14 cellular contexts compared by ENCODE assay signal in the genomic region with DNA sequence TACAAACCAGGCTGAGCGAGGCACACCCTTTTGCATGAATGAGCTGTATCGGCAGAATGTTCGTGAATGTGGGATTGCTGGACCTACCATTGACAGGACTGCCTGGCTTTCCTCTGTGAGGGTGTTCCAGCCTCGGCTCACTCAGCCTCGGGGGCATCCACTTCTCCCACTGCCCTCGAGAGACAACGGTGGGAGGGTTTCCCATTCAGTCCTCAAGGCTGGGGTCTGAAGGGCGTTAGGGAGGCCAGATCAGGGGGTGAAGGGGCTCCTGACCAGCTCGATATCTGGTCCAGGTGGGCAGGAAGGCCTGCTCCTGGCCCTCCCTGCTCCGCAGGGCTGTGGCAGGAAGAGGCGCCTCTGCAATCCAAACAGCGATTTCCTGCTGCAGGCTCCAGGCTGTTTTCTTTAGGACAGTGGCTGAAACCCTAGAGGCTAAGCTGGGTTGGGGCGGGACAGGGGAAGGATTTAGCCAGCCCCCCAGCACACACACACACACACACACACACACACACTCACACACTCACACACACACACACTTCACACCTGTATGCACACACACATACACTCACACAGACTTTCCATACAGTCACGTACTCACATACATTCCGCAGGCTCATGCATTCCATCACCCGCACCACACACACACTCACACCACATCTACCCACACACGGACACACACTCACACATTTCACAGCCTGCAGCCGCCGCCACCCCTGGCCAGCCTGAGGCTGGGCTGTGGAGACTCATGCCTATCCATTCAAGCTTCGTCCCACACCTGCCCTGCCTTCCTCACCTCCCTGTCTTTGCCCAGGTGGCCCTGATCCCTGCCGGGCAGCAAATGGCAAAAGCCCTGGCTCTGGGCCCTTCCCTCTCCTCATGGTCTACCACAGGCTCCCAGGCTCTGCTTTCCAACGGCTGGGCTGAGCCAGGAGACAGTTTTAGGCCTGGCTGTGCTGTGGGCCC. TPM values are rescaled to one million over a fixed set of nuclear protein-coding genes. Genes with fewer than 3 reads are reported as not detected.
A peak's percentile ranks its signal among the peaks of the same experiment; 100 is the strongest.
DNase-seq lines count a peak whose midpoint lies in the region; ATAC-seq and TF ChIP-seq lines count a peak whose summit lies in the region.
"Had no signal": no experiment of that assay in that cellular context is flagged by ENCODE, and none has a peak within 500 bp of the region (broad histone marks: within the 10 kb centered on the region; RNA-seq: fewer than 3 reads in every experiment).

No MANE protein-coding gene starts in this region.

- 39% methylated on average over 22 of the region's 22 CpGs for WGBS in hepatocyte (ENCODE audit: low lambda C conversion rate, missing lambda C conversion rate)

- peaks cover 28% of the 10 kb centered on the region for H3K4me1 Mint-ChIP-seq in WTC11
- H3K4me1 Mint-ChIP-seq: activated T-helper 17 cell treated with anti-CD3 and anti-CD28 coated beads, Interleukin-2, amount 50 U/mL, for 72 hours had no signal

- CTCF ChIA-PET in WTC11 (lab: Charles Lee): interaction anchor here (1.0 to 2.5 kb wide), 6 partner anchors 23 to 288 kb away, joined by 3 to 11 read pairs (median 4); no protein-coding TSS in a partner anchor

- POLR2A ChIA-PET in WTC11 (lab: Charles Lee): no interaction called here

- no peak overlapping the region for H2AFZ ChIP-seq in hepatocyte

- H3K4me1 ChIP-seq in hepatocyte (ENCODE audit: insufficient read depth): peaks cover 34% of the 10 kb centered on the region

- H3K4me3 Mint-ChIP-seq in WTC11: no peak overlapping the region
- H3K4me3 Mint-ChIP-seq: activated T-helper 17 cell treated with anti-CD3 and anti-CD28 coated beads, Interleukin-2, amount 50 U/mL, for 72 hours had no signal

- H3K79me2 ChIP-seq in hepatocyte: no peaks in the 10 kb centered on the region

- peaks cover 4% of the 10 kb centered on the region for H4K20me1 ChIP-seq in hepatocyte (ENCODE audit: insufficient read depth, poor library complexity, severe bottlenecking)

- TF ChIP-seq CTCF in WTC11 (IDR thresholded peaks at IDR 0.05) (no peak), hepatocyte (IDR thresholded peaks at IDR 0.05; ENCODE audit: poor library complexity) (no peak)

- no peaks in the 10 kb centered on the region for H3K36me3 ChIP-seq in hepatocyte (replicated peaks; ENCODE audit: insufficient read depth, low read depth)
- H3K36me3 ChIP-seq: heart left ventricle had no signal

- no peaks in the 10 kb centered on the region for H3K9me3 Mint-ChIP-seq in WTC11
- H3K9me3 Mint-ChIP-seq: activated T-helper 17 cell treated with anti-CD3 and anti-CD28 coated beads, Interleukin-2, amount 50 U/mL, for 72 hours had no signal

- peak overlapping the region; percentile 44 for H3K4me2 ChIP-seq in hepatocyte

- no peaks in the 10 kb centered on the region for H3K9me2 ChIP-seq in hepatocyte (replicated peaks; ENCODE audit: insufficient read depth)

- H3K9me3 ChIP-seq in hepatocyte (ENCODE audit: low read depth): no peaks in the 10 kb centered on the region
- H3K9me3 ChIP-seq: heart left ventricle had no signal

- H3K4me3 ChIP-seq in hepatocyte: no peak overlapping the region
- H3K4me3 ChIP-seq in skeletal muscle cell (ENCODE audit: low read depth, low read length): no peak overlapping the region
- H3K4me3 ChIP-seq: dorsolateral prefrontal cortex, heart left ventricle had no signal

- peaks cover 3% of the 10 kb centered on the region for H3K27me3 Mint-ChIP-seq in WTC11 (ENCODE audit: low read depth)

- ATAC-seq in WTC11 (peak; percentile 51), GM18520 (IDR thresholded peaks at IDR 0.05; ENCODE audit: unreplicated experiment) (no peak)
- ATAC-seq: activated CD4-positive, CD25-positive, alpha-beta regulatory T cell treated with anti-CD3 and anti-CD28 coated beads, Interleukin-2, amount 50 U/mL, for 24 hours; activated T-helper 17 cell treated with anti-CD3 and anti-CD28 coated beads, Interleukin-2, amount 50 U/mL, for 72 hours had no signal

- DNase-seq in DMS53 (lab: John Stamatoyannopoulos, UW): peak; percentile 51
- DNase-seq in DMS53 treated with DMSO at 0.1 percent for 48 hours (lab: John Stamatoyannopoulos, UW; ENCODE audit: unreplicated experiment): no peak
- no peak for DNase-seq in WTC11 (ENCODE audit: low spot score)
- peak; percentile 35 for DNase-seq in hepatocyte (ENCODE audit: low spot score)
- DNase-seq in skeletal muscle cell (ENCODE audit: low read depth): peak; percentile 36
- DNase-seq in SW 1271 (lab: John Stamatoyannopoulos, UW): no peak
- DNase-seq in NCI-H526 (lab: John Stamatoyannopoulos, UW): no peak
- DNase-seq: DMS79 treated with DMSO at 0.1 percent for 48 hours had no signal

- H3K27ac Mint-ChIP-seq in WTC11: peak overlapping the region; percentile 75
- H3K27ac Mint-ChIP-seq: activated T-helper 17 cell treated with anti-CD3 and anti-CD28 coated beads, Interleukin-2, amount 50 U/mL, for 72 hours had no signal

- H3K27ac ChIP-seq in hepatocyte: peak overlapping the region; percentile 89
- H3K27ac ChIP-seq: dorsolateral prefrontal cortex had no signal

- no peaks in the 10 kb centered on the region for H3K27me3 ChIP-seq in hepatocyte

- peaks cover 14% of the 10 kb centered on the region for H3K36me3 Mint-ChIP-seq in WTC11

TF ChIP-seq in WTC11, 78 proteins besides CTCF, POLR2A, EP300 and RAD21:
- TF ChIP-seq ATF1 (CRISPR knock-in tag; IDR thresholded peaks at IDR 0.05) (no peak), ZNF219 (CRISPR knock-in tag; IDR thresholded peaks at IDR 0.05; ENCODE audit: borderline replicate concordance) (no peak), JUN (CRISPR knock-in tag; IDR thresholded peaks at IDR 0.05) (no peak), TP53 (CRISPR knock-in tag; IDR thresholded peaks at IDR 0.05) (0 out of 2 replicates have a peak, but pooled peaks have one; percentile 50), IRF2 (CRISPR knock-in tag; IDR thresholded peaks at IDR 0.05; ENCODE audit: borderline replicate concordance, low read depth) (no peak), ELF4 (CRISPR knock-in tag; IDR thresholded peaks at IDR 0.05; ENCODE audit: low read depth) (no peak)
- TF ChIP-seq, protein P1, sequence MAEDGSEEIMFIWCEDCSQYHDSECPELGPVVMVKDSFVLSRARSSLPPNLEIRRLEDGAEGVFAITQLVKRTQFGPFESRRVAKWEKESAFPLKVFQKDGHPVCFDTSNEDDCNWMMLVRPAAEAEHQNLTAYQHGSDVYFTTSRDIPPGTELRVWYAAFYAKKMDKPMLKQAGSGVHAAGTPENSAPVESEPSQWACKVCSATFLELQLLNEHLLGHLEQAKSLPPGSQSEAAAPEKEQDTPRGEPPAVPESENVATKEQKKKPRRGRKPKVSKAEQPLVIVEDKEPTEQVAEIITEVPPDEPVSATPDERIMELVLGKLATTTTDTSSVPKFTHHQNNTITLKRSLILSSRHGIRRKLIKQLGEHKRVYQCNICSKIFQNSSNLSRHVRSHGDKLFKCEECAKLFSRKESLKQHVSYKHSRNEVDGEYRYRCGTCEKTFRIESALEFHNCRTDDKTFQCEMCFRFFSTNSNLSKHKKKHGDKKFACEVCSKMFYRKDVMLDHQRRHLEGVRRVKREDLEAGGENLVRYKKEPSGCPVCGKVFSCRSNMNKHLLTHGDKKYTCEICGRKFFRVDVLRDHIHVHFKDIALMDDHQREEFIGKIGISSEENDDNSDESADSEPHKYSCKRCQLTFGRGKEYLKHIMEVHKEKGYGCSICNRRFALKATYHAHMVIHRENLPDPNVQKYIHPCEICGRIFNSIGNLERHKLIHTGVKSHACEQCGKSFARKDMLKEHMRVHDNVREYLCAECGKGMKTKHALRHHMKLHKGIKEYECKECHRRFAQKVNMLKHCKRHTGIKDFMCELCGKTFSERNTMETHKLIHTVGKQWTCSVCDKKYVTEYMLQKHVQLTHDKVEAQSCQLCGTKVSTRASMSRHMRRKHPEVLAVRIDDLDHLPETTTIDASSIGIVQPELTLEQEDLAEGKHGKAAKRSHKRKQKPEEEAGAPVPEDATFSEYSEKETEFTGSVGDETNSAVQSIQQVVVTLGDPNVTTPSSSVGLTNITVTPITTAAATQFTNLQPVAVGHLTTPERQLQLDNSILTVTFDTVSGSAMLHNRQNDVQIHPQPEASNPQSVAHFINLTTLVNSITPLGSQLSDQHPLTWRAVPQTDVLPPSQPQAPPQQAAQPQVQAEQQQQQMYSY (CRISPR knock-in tag; IDR thresholded peaks at IDR 0.05): no peak
- TF ChIP-seq, protein P2, sequence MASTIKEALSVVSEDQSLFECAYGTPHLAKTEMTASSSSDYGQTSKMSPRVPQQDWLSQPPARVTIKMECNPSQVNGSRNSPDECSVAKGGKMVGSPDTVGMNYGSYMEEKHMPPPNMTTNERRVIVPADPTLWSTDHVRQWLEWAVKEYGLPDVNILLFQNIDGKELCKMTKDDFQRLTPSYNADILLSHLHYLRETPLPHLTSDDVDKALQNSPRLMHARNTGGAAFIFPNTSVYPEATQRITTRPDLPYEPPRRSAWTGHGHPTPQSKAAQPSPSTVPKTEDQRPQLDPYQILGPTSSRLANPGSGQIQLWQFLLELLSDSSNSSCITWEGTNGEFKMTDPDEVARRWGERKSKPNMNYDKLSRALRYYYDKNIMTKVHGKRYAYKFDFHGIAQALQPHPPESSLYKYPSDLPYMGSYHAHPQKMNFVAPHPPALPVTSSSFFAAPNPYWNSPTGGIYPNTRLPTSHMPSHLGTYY (CRISPR knock-in tag; IDR thresholded peaks at IDR 0.05): no peak
TF ChIP-seq in WTC11: peak in this region for 1.

RNA-seq across cellular contexts. Expression of a gene that starts 17.7 kb away (rescaled TPM):
- 63.2 to 86.2 TPM (median 74.6 TPM) in 3 replicates for total RNA-seq in WTC11 (2021)
- 106 and 115 TPM in 2 replicates for total RNA-seq in hepatocyte
- polyA plus RNA-seq in hepatocyte: 28.2 and 45.2 TPM in 2 replicates
- total RNA-seq: A172; activated T-helper 17 cell treated with anti-CD3 and anti-CD28 coated beads, Interleukin-2, amount 50 U/mL, for 72 hours had no signal

Comparison
In these comparisons a context has a peak if more than half of its experiments do, and no peak if none do; other contexts are left out.
1. DNase-seq: peak in DMS53 (single experiment), hepatocyte (single experiment) and skeletal muscle cell (single experiment); none in DMS53 treated with DMSO at 0.1 percent for 48 hours (single experiment), WTC11 (single experiment), SW 1271 (0 of 2) and NCI-H526 (0 of 2).